26 cellular contexts compared by ENCODE assay signal in the genomic region with DNA sequence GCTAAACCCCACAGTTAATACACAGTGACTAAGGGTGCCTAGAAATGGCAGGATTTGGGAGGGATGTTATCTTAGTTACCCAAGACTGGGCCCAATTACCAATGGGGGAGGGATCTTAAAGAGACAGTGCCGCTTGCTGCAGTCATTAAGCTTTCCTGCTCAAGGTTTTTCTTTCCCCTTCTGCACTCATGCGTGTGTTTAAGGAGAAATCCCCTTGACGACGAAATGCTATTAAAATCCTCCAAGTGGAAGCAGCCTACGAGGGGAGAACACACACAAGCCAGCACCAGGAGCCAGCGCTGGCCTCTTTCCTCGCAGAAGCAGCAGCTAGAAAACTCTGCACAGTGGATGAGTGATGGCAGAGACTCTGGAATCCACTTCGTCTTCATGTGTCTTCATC. TPM values are rescaled to one million over a fixed set of nuclear protein-coding genes. Genes with fewer than 3 reads are reported as not detected.
DNase-seq lines count a peak whose midpoint lies in the region; ATAC-seq, FAIRE-seq and TF ChIP-seq lines count a peak whose summit lies in the region.
"Had no signal": no experiment of that assay in that cellular context is flagged by ENCODE, and none has a peak within 500 bp of the region (broad histone marks: within the 10 kb centered on the region; RNA-seq: fewer than 3 reads in every experiment).

No MANE protein-coding gene starts in this region.

- TF ChIP-seq CTCF in GM23338 (conservative IDR thresholded peaks at IDR 0.05; ENCODE audit: low read depth in 2 of 2), result no peak
- TF ChIP-seq CTCF in HepG2 (CRISPR knock-in tag; IDR thresholded peaks at IDR 0.05), result no peak
- TF ChIP-seq CTCF in smooth muscle cell (IDR thresholded peaks at IDR 0.05; ENCODE audit: borderline replicate concordance, insufficient read depth, poor library complexity, severe bottlenecking), result no peak

- ATAC-seq in GM23338 (no peak), HepG2 (no peak)
- ATAC-seq: activated T-cell treated with anti-CD3 and anti-CD28 coated beads, Interleukin-2, amount 50 U/mL, for 4 hours; esophagus mucosa; SK-N-SH treated with all-trans-retinoic acid at 6 μM for 48 hours had no signal

- peaks cover 23% of the 10 kb centered on the region for H3K4me1 ChIP-seq in GM23338 (ENCODE audit: insufficient read depth)
- peaks cover 61% of the 10 kb centered on the region for H3K4me1 ChIP-seq in HepG2 (ENCODE audit: insufficient read depth, low read length)
- peaks cover 31% of the 10 kb centered on the region for H3K4me1 ChIP-seq in smooth muscle cell (ENCODE audit: low read depth)
- H3K4me1 ChIP-seq: tibial artery had no signal

- H2AFZ ChIP-seq in GM23338 (no peak overlapping the region), HepG2 (ENCODE audit: low read length) (peak overlapping the region; percentile 2), smooth muscle cell (ENCODE audit: low read depth) (peak overlapping the region; percentile 86)

- H3K27ac Mint-ChIP-seq in GM23338, result no peak overlapping the region
- H3K27ac Mint-ChIP-seq: activated CD4-positive, alpha-beta T cell treated with anti-CD3 and anti-CD28 coated beads, Interleukin-2, amount 10 ng/mL, durations not matched to agents 24 days and 14 days; CD4-positive, alpha-beta T cell; stimulated activated naive CD8-positive, alpha-beta T cell treated with anti-CD3 and anti-CD28 coated beads, Interleukin-15, Interleukin-2, amounts not matched to agents 100 ng/mL and 50 ng/mL, for 24 hours; T-helper 2 cell treated with Interferon-gamma antibody and Interleukin-4, amounts not matched to agents 5 μg/mL and 100 μg/mL, for 36 hours had no signal

- 92% methylated on average over 8 of the region's 8 CpGs for WGBS in HepG2 (ENCODE audit: low lambda C conversion rate)
- WGBS in smooth muscle cell (ENCODE audit: low lambda C conversion rate), result 18% methylated on average over 8 of the region's 8 CpGs

- no peaks in the 10 kb centered on the region for H3K27me3 ChIP-seq in GM23338 (ENCODE audit: insufficient read depth)
- no peaks in the 10 kb centered on the region for H3K27me3 ChIP-seq in HepG2 (ENCODE audit: control insufficient read depth in 1 of 2, insufficient read depth in 2 of 2, low read length in 2 of 2)
- H3K27me3 ChIP-seq in smooth muscle cell (ENCODE audit: low read depth), result no peaks in the 10 kb centered on the region

- no peaks in the 10 kb centered on the region for H3K9me2 ChIP-seq in GM23338 (ENCODE audit: insufficient read depth)

- no peak overlapping the region for H3K27ac ChIP-seq in GM23338 (ENCODE audit: low read depth)
- no peak overlapping the region for H3K27ac ChIP-seq in HepG2 (ENCODE audit: extremely low read length, insufficient read depth, low read length)
- peak overlapping the region; percentile 49 for H3K27ac ChIP-seq in smooth muscle cell (ENCODE audit: low read depth)
- H3K27ac ChIP-seq: tibial artery, VCaP had no signal

- H3K36me3 ChIP-seq in GM23338 (ENCODE audit: insufficient read depth) (no peaks in the 10 kb centered on the region), HepG2 (replicated peaks in 1 of 2; ENCODE audit: control insufficient read depth in 1 of 2, insufficient read depth in 2 of 2, low read length in 2 of 2) (no peaks in the 10 kb centered on the region), smooth muscle cell (ENCODE audit: low read depth) (no peaks in the 10 kb centered on the region)
- H3K36me3 ChIP-seq: tibial artery had no signal

- H3F3A ChIP-seq in GM23338 (replicated peaks; ENCODE audit: low read depth), result no peaks in the 10 kb centered on the region
- H3F3A ChIP-seq in smooth muscle cell (ENCODE audit: low read depth), result peaks cover 11% of the 10 kb centered on the region

- TF ChIP-seq POLR2A in HepG2 (IDR thresholded peaks at IDR 0.05; ENCODE audit: insufficient read depth in 1 of 2, low read depth in 2 of 2, low read length in 2 of 2), result no peak

- DNase-seq in GM23338 (ENCODE audit: low spot score) (no peak), astrocyte of the hippocampus (ENCODE audit: low read depth, low spot score) (peak; percentile 55), HepG2 (ENCODE audit: low spot score) (no peak), smooth muscle cell (lab: John Stamatoyannopoulos, UW; ENCODE audit: unreplicated experiment) (no peak), mesenteric fat pad (ENCODE audit: low spot score) (no peak), NCI-H1092 (lab: John Stamatoyannopoulos, UW) (no peak), KBM-7 (no peak)
- DNase-seq: activated CD4-positive, alpha-beta T cell treated with anti-CD3 and anti-CD28 coated beads, Interleukin-2, amount 10 ng/mL, durations not matched to agents 24 days and 14 days; activated naive CD4-positive, alpha-beta T cell treated with Interleukin-2 at 50 U/mL for 16 hours; activated T-cell treated with anti-CD3 and anti-CD28 coated beads, Interleukin-2, amount 50 U/mL, for 4 hours; amniotic stem cell; CD4-positive, alpha-beta T cell; cortex of kidney; GDM1; Kasumi-1; NCI-H187; NCI-H226; NCI-H748 treated with DMSO at 0.1 percent for 48 hours; tibial artery had no signal

- H3K9me3 ChIP-seq in HepG2 (ENCODE audit: low read length) (no peaks in the 10 kb centered on the region), smooth muscle cell (replicated peaks; ENCODE audit: low read depth) (no peaks in the 10 kb centered on the region)
- H3K9me3 ChIP-seq: tibial artery had no signal

- H3K4me2 ChIP-seq in GM23338 (0 out of 2 replicates have a peak overlapping the region, but pooled peaks have one; percentile 25), HepG2 (ENCODE audit: low read depth, low read length) (no peak overlapping the region), smooth muscle cell (peak overlapping the region; percentile 70)

- POLR2A ChIA-PET in HepG2 (lab: Yijun Ruan, JAX), result no interaction called here

- no TSS peak for BruUV-seq in HepG2 (replicated peaks; lab: Mats Ljungman, UMichigan)

- H3K9ac ChIP-seq in HepG2 (ENCODE audit: insufficient read depth, low read depth, low read length), result no peak overlapping the region
- no peak overlapping the region for H3K9ac ChIP-seq in smooth muscle cell (ENCODE audit: low read depth)

- TF ChIP-seq RAD21 in HepG2 (CRISPR knock-in tag; IDR thresholded peaks at IDR 0.05), result no peak

- TF ChIP-seq EP300 in HepG2 (IDR thresholded peaks at IDR 0.05; ENCODE audit: low read depth in 2 of 2, low read length in 2 of 2) (no peak), HepG2 (CRISPR knock-in tag; IDR thresholded peaks at IDR 0.05; ENCODE audit: borderline replicate concordance) (no peak)

- intact Hi-C loops in HepG2 (cut with micrococcal nuclease; ENCODE audit: unreplicated experiment), result no loop called here

- H3K9me3 Mint-ChIP-seq in GM23338, result no peaks in the 10 kb centered on the region; the same call in 2 of the 3 replicates
- H3K9me3 Mint-ChIP-seq: activated CD4-positive, alpha-beta T cell treated with anti-CD3 and anti-CD28 coated beads, Interleukin-2, amount 10 ng/mL, durations not matched to agents 24 days and 14 days; activated T-cell treated with anti-CD3 and anti-CD28 coated beads, Interleukin-2, amount 50 U/mL, for 4 hours; CD4-positive, alpha-beta T cell; stimulated activated naive CD8-positive, alpha-beta T cell treated with anti-CD3 and anti-CD28 coated beads, Interleukin-15, Interleukin-2, amounts not matched to agents 100 ng/mL and 50 ng/mL, for 24 hours; T-helper 2 cell treated with Interferon-gamma antibody and Interleukin-4, amounts not matched to agents 5 μg/mL and 100 μg/mL, for 36 hours had no signal

- H3K4me3 Mint-ChIP-seq in GM23338, result no peak overlapping the region
- H3K4me3 Mint-ChIP-seq: activated CD4-positive, alpha-beta T cell treated with anti-CD3 and anti-CD28 coated beads, Interleukin-2, amount 10 ng/mL, durations not matched to agents 24 days and 14 days; activated T-cell treated with anti-CD3 and anti-CD28 coated beads, Interleukin-2, amount 50 U/mL, for 4 hours; CD4-positive, alpha-beta T cell; stimulated activated naive CD8-positive, alpha-beta T cell treated with anti-CD3 and anti-CD28 coated beads, Interleukin-15, Interleukin-2, amounts not matched to agents 100 ng/mL and 50 ng/mL, for 24 hours; T-helper 2 cell treated with Interferon-gamma antibody and Interleukin-4, amounts not matched to agents 5 μg/mL and 100 μg/mL, for 36 hours had no signal

- in situ Hi-C loops in HepG2 (cut with HindIII; ENCODE audit: extremely low pct_ligation_motif_present, low pct_unique_long_range_greater_than_20kb) (no loop called here), KBM-7 (cut with MboI; ENCODE audit: low pct_unique_long_range_greater_than_20kb, low sequenced_read_pairs) (no loop called here)

- peaks cover 8% of the 10 kb centered on the region for H3K27me3 Mint-ChIP-seq in GM23338 (ENCODE audit: insufficient read depth, low read depth, poor library complexity)

- H3K36me3 Mint-ChIP-seq in GM23338 (ENCODE audit: low read depth), result no peaks in the 10 kb centered on the region

- H4K20me1 ChIP-seq in GM23338 (replicated peaks; ENCODE audit: insufficient read depth), result no peaks in the 10 kb centered on the region
- no peaks in the 10 kb centered on the region for H4K20me1 ChIP-seq in HepG2 (ENCODE audit: insufficient read depth, low read length)
- H4K20me1 ChIP-seq in smooth muscle cell (ENCODE audit: low read depth), result no peaks in the 10 kb centered on the region

- H3K79me2 ChIP-seq in GM23338 (replicated peaks; ENCODE audit: insufficient read depth) (no peaks in the 10 kb centered on the region), HepG2 (ENCODE audit: insufficient read depth, low read length) (no peaks in the 10 kb centered on the region), smooth muscle cell (ENCODE audit: low read depth) (no peaks in the 10 kb centered on the region)

- H3K4me3 ChIP-seq in GM23338 (no peak overlapping the region), HepG2 (replicated peaks in 1 of 3; ENCODE audit: insufficient read depth in 1 of 3, low read depth in 2 of 3, low read length in 3 of 3) (no peak overlapping the region), smooth muscle cell (peak overlapping the region; percentile 13)
- H3K4me3 ChIP-seq: lung, tibial artery had no signal

- peaks cover 37% of the 10 kb centered on the region for H3K4me1 Mint-ChIP-seq in GM23338
- H3K4me1 Mint-ChIP-seq: activated CD4-positive, alpha-beta T cell treated with anti-CD3 and anti-CD28 coated beads, Interleukin-2, amount 10 ng/mL, durations not matched to agents 24 days and 14 days had no signal

- FAIRE-seq in HepG2 (lab: Jason Lieb, UNC), result no peak
- FAIRE-seq: frontal cortex had no signal

- CTCF ChIA-PET in HepG2 (lab: Yijun Ruan, JAX; ENCODE audit: low intra/inter-chr PET ratio, low total read pairs), result no interaction called here

RNA-seq across cellular contexts. Expression of a gene that starts 22.0 kb away (rescaled TPM):
- total RNA-seq in GM23338 (2014; rRNA removed; shearing (Covaris generic)), result 20.2 and 22.7 TPM in 2 replicates
- polyA plus RNA-seq in GM23338 (2016; fragmentation: Nextera tagmentation; extraction: Ambion mirVana), result 9.0 and 9.4 TPM in 2 replicates
- total RNA-seq in HepG2 (2016; rRNA removed; fragmentation: Illumina TruSeq; extraction: Trizol), result 12.3 and 18.5 TPM in 2 replicates
- 3.8 and 4.7 TPM in 2 replicates for total RNA-seq in HepG2 (2016; cell fraction: cytosol; rRNA removed; fragmentation: Illumina TruSeq; extraction: Trizol; ENCODE audit: low read depth)
- total RNA-seq in HepG2 (2016; cell fraction: insoluble cytoplasmic fraction; rRNA removed; fragmentation: Illumina TruSeq; extraction: Trizol), result 12.7 and 13.5 TPM in 2 replicates
- 12.7 and 14.2 TPM in 2 replicates for total RNA-seq in HepG2 (2016; cell fraction: membrane; rRNA removed; fragmentation: Illumina TruSeq; extraction: Trizol)
- 12.5 and 15.2 TPM in 2 replicates for total RNA-seq in HepG2 (2016; cell fraction: nucleus; rRNA removed; fragmentation: Illumina TruSeq; extraction: Trizol)
- 5.9 and 6.6 TPM in 2 replicates for polyA plus RNA-seq in HepG2 (2011; rRNA removed)
- 3.8 and 4.0 TPM in 2 replicates for polyA plus RNA-seq in HepG2 (2011; cell fraction: cytosol; rRNA removed)
- polyA plus RNA-seq in HepG2 (2011; cell fraction: nucleus; rRNA removed), result 7.7 TPM in 2 replicates
- 6.2 and 6.9 TPM in 2 replicates for polyA plus RNA-seq in HepG2 (2012)
- 2.3 and 3.0 TPM in 2 replicates for polyA plus RNA-seq in HepG2 (2016; cell fraction: cytosol; fragmentation: Illumina TruSeq; extraction: Trizol; ENCODE audit: low read depth)
- 16.0 and 21.0 TPM in 2 replicates for polyA plus RNA-seq in HepG2 (2016; cell fraction: insoluble cytoplasmic fraction; fragmentation: Illumina TruSeq; extraction: Trizol; ENCODE audit: low read depth)
- polyA plus RNA-seq in HepG2 (2016; cell fraction: membrane; fragmentation: Illumina TruSeq; extraction: Trizol; ENCODE audit: low read depth), result 8.5 and 9.6 TPM in 2 replicates
- polyA plus RNA-seq in HepG2 (2016; cell fraction: nucleus; fragmentation: Illumina TruSeq; extraction: Trizol; ENCODE audit: insufficient read depth, low read depth), result 30.9 and 34.8 TPM in 2 replicates
- polyA minus RNA-seq in HepG2 (2011; rRNA and poly(A)+ RNA removed; ENCODE audit: low replicate concordance), result 0.02 and 5.6 TPM in 2 replicates
- 3.4 and 4.2 TPM in 2 replicates for polyA minus RNA-seq in HepG2 (2011; cell fraction: cytosol; rRNA and poly(A)+ RNA removed)
- polyA minus RNA-seq in HepG2 (2011; cell fraction: nucleus; rRNA and poly(A)+ RNA removed), result 4.0 and 4.2 TPM in 2 replicates
- 1.7 and 6.2 TPM in 2 replicates for total RNA-seq in smooth muscle cell
- 1.6 and 2.2 TPM in 2 replicates for polyA plus RNA-seq in smooth muscle cell
- total RNA-seq in mesenteric fat pad, result 0.45 TPM
- total RNA-seq: activated CD4-positive, alpha-beta T cell treated with anti-CD3 and anti-CD28 coated beads, Interleukin-2, amount 10 ng/mL, durations not matched to agents 24 days and 14 days; activated T-cell treated with anti-CD3 and anti-CD28 coated beads, Interleukin-2, amount 50 U/mL, for 4 hours; CD4-positive, alpha-beta T cell; esophagus mucosa had no signal
- polyA plus RNA-seq: lung had no signal
